ENCODE assay signal across 17 cellular contexts in the genomic region with DNA sequence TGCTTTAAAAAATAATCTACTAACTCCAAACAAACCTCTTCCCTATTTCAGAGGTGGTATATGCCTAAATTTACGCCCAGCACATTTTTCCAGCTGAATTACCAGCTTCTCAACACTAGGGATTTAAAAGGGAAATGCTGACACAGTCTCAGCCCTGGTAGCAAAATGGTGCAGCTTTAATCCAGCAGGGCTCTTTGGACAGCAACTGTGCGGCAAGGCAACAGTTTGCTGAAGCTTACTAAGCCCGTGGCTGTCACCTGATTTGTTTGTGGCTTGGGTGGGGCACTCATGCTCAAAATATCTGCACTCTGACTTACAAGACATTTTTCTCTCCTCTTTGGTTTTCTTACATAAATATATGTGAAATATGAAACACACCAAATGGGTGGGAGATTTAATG.
DNase-seq lines count a peak whose midpoint lies in the region; ATAC-seq, FAIRE-seq and TF ChIP-seq lines count a peak whose summit lies in the region.
"Had no signal": no experiment of that assay in that cellular context is flagged by ENCODE, and none has a peak within 500 bp of the region (broad histone marks: within the 10 kb centered on the region; RNA-seq: fewer than 3 reads in every experiment).

No MANE protein-coding gene starts in this region.

- no peaks in the 10 kb centered on the region for H3K36me3 Mint-ChIP-seq in activated CD8-positive, alpha-beta memory T cell treated with anti-CD3 and anti-CD28 coated beads, Interleukin-2, amount 10 ng/mL, durations not matched to agents 7 days and 5 days
- H3K36me3 Mint-ChIP-seq in activated T-helper 17 cell treated with anti-CD3 and anti-CD28 coated beads, Interleukin-2, amount 50 U/mL, for 72 hours (ENCODE audit: low read depth): no peaks in the 10 kb centered on the region

- no peak overlapping the region for H3K27ac Mint-ChIP-seq in activated CD8-positive, alpha-beta memory T cell treated with anti-CD3 and anti-CD28 coated beads, Interleukin-2, amount 10 ng/mL, durations not matched to agents 7 days and 5 days
- no peak overlapping the region for H3K27ac Mint-ChIP-seq in activated T-helper 17 cell treated with anti-CD3 and anti-CD28 coated beads, Interleukin-2, amount 50 U/mL, for 72 hours

- ATAC-seq in activated CD8-positive, alpha-beta memory T cell treated with anti-CD3 and anti-CD28 coated beads, Interleukin-2, amount 10 ng/mL, durations not matched to agents 7 days and 5 days: no peak
- ATAC-seq in activated T-helper 17 cell treated with anti-CD3 and anti-CD28 coated beads, Interleukin-2, amount 50 U/mL, for 72 hours (replicated peaks): no peak
- ATAC-seq: Right ventricle myocardium inferior had no signal

- no peaks in the 10 kb centered on the region for H3K9me3 Mint-ChIP-seq in activated CD8-positive, alpha-beta memory T cell treated with anti-CD3 and anti-CD28 coated beads, Interleukin-2, amount 10 ng/mL, durations not matched to agents 7 days and 5 days (ENCODE audit: low read depth)
- H3K9me3 Mint-ChIP-seq in activated T-helper 17 cell treated with anti-CD3 and anti-CD28 coated beads, Interleukin-2, amount 50 U/mL, for 72 hours: no peaks in the 10 kb centered on the region

- TF ChIP-seq CTCF in epithelial cell of esophagus (IDR thresholded peaks at IDR 0.05; ENCODE audit: insufficient read depth, low read depth, low read length, missing control alignments): no peak

- H3K4me1 Mint-ChIP-seq in activated CD8-positive, alpha-beta memory T cell treated with anti-CD3 and anti-CD28 coated beads, Interleukin-2, amount 10 ng/mL, durations not matched to agents 7 days and 5 days: no peaks in the 10 kb centered on the region
- H3K4me1 Mint-ChIP-seq in activated T-helper 17 cell treated with anti-CD3 and anti-CD28 coated beads, Interleukin-2, amount 50 U/mL, for 72 hours: no peaks in the 10 kb centered on the region

- H3K4me3 Mint-ChIP-seq in activated CD8-positive, alpha-beta memory T cell treated with anti-CD3 and anti-CD28 coated beads, Interleukin-2, amount 10 ng/mL, durations not matched to agents 7 days and 5 days: no peak overlapping the region
- no peak overlapping the region for H3K4me3 Mint-ChIP-seq in activated T-helper 17 cell treated with anti-CD3 and anti-CD28 coated beads, Interleukin-2, amount 50 U/mL, for 72 hours

- no peaks in the 10 kb centered on the region for H3K27me3 Mint-ChIP-seq in activated CD8-positive, alpha-beta memory T cell treated with anti-CD3 and anti-CD28 coated beads, Interleukin-2, amount 10 ng/mL, durations not matched to agents 7 days and 5 days
- H3K27me3 Mint-ChIP-seq in activated T-helper 17 cell treated with anti-CD3 and anti-CD28 coated beads, Interleukin-2, amount 50 U/mL, for 72 hours: no peaks in the 10 kb centered on the region

- no peak overlapping the region for H3K4me3 ChIP-seq in epithelial cell of esophagus (ENCODE audit: low read length)
- H3K4me3 ChIP-seq: adrenal gland, GM23248, tibial artery had no signal

- CTCF ChIA-PET in activated CD8-positive, alpha-beta memory T cell treated with anti-CD3 and anti-CD28 coated beads, Interleukin-2, amount 10 ng/mL, durations not matched to agents 7 days and 5 days (lab: Charles Lee): no interaction called here

- DNase-seq in SIG-M5 treated with dmso at 0.1 percent for 504 hours (lab: John Stamatoyannopoulos, UW; ENCODE audit: unreplicated experiment) (peak; percentile 2), SIG-M5 (lab: John Stamatoyannopoulos, UW) (no peak), NCI-H526 treated with DMSO at 0.1 percent for 48 hours (lab: John Stamatoyannopoulos, UW) (peak; percentile 25), epithelial cell of esophagus (ENCODE audit: low read depth) (peak; percentile 10), urothelium cell line (ENCODE audit: low spot score) (peak; percentile 32)
- DNase-seq in activated CD8-positive, alpha-beta memory T cell treated with anti-CD3 and anti-CD28 coated beads, Interleukin-2, amount 10 ng/mL, durations not matched to agents 7 days and 5 days: no peak
- no peak for DNase-seq in activated T-cell treated with anti-CD3 and anti-CD28 coated beads, Interleukin-2, amount 50 U/mL, for 1 hour
- DNase-seq: adrenal gland; Caco-2; GM23248; NCI-H187; NCI-H510A treated with DMSO at 0.1 percent for 48 hours; stimulated activated CD4-positive, alpha-beta T cell treated with anti-CD3 and anti-CD28 coated beads, Interleukin-4, amount 100 ng/mL, for 24 hours; tibial artery had no signal

- FAIRE-seq in urothelium cell line (lab: Jason Lieb, UNC): no peak
- FAIRE-seq: endothelial cell of umbilical vein had no signal

Comparison
In these comparisons a context has a peak if more than half of its experiments do, and no peak if none do; other contexts are left out.
1. DNase-seq: peak in SIG-M5 treated with dmso at 0.1 percent for 504 hours (single experiment), NCI-H526 treated with DMSO at 0.1 percent for 48 hours (single experiment), epithelial cell of esophagus (single experiment) and urothelium cell line (single experiment); none in SIG-M5 (single experiment), activated CD8-positive, alpha-beta memory T cell treated with anti-CD3 and anti-CD28 coated beads, Interleukin-2, amount 10 ng/mL, durations not matched to agents 7 days and 5 days (single experiment) and activated T-cell treated with anti-CD3 and anti-CD28 coated beads, Interleukin-2, amount 50 U/mL, for 1 hour (single experiment).